ENCODE assay signal across 21 cellular contexts in the genomic region with DNA sequence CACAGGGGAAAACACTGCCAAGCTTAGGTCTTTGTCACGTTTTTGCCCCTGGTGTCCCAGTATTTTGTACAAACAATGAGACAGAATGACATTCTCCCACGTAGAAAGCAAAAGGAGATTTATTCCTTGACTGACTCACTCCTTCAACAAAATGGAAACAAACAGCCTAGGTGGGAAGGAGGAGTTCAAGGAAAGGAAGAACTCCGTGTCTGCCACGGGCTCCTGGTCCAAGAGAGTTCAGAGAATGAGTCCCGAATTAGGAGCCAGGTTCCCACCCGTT. TPM values are rescaled to one million over a fixed set of nuclear protein-coding genes. Genes with fewer than 3 reads are reported as not detected.
A peak's percentile ranks its signal among the peaks of the same experiment; 100 is the strongest.
DNase-seq lines count a peak whose midpoint lies in the region; ATAC-seq, FAIRE-seq and TF ChIP-seq lines count a peak whose summit lies in the region.
"Had no signal": no experiment of that assay in that cellular context is flagged by ENCODE, and none has a peak within 500 bp of the region (broad histone marks: within the 10 kb centered on the region; RNA-seq: fewer than 3 reads in every experiment).

No MANE protein-coding gene starts in this region.

- POLR2A ChIA-PET in CD4-positive, alpha-beta T cell (lab: Charles Lee), result interaction anchor here (2.4 kb wide), 1 partner anchor 11 kb away, joined by 12 read pairs; no protein-coding TSS in a partner anchor

- no peaks in the 10 kb centered on the region for H3K27me3 ChIP-seq in CD4-positive, alpha-beta T cell (ENCODE audit: control insufficient read depth, insufficient read depth, low read length)
- H3K27me3 ChIP-seq in adipocyte (replicated peaks; ENCODE audit: control insufficient read depth, insufficient read depth, low read length) (no peaks in the 10 kb centered on the region), small intestine (ENCODE audit: control insufficient read depth in 2 of 2, insufficient read depth in 2 of 2, low read length in 2 of 2) (no peaks in the 10 kb centered on the region)
- H3K27me3 ChIP-seq: adrenal gland, right lobe of liver had no signal

- 13 to 61% (median 30%) methylated on average over 6 of the region's 6 CpGs for WGBS in small intestine, 3 donors

- peaks cover 96% of the 10 kb centered on the region for H3K36me3 Mint-ChIP-seq in CD4-positive, alpha-beta T cell (ENCODE audit: low read depth)
- H3K36me3 Mint-ChIP-seq in memory B cell, result peaks cover 49% of the 10 kb centered on the region

- H3K4me1 ChIP-seq in adipocyte (ENCODE audit: control insufficient read depth, insufficient read depth, low read length) (peaks cover 55% of the 10 kb centered on the region), small intestine (ENCODE audit: control insufficient read depth in 2 of 2, insufficient read depth in 1 of 2, low read depth in 1 of 2, low read length in 1 of 2) (peaks cover 9 to 33% of the 10 kb centered on the region in 2 donors)

- CTCF ChIA-PET in CD4-positive, alpha-beta T cell (lab: Charles Lee), result interaction anchor here (0.7 to 1.2 kb wide), 2 partner anchors 10 to 740 kb away, joined by 3 read pairs; no protein-coding TSS in a partner anchor

- H3K27ac ChIP-seq in CD4-positive, alpha-beta T cell (ENCODE audit: low read depth, low read length), result no peak overlapping the region
- H3K27ac ChIP-seq in small intestine (ENCODE audit: low read depth in 1 of 2, low read length in 1 of 2), result peak overlapping the region; percentile 59 to 65
- H3K27ac ChIP-seq: adrenal gland; BLaER1 treated with 17β-estradiol and CSF1 and Interleukin-3, amounts not matched to agents 10 nM and 100 nM; right lobe of liver had no signal

- peak overlapping the region; percentile 45 for H3K27ac Mint-ChIP-seq in CD4-positive, alpha-beta T cell
- H3K27ac Mint-ChIP-seq in memory B cell, result peak overlapping the region; percentile 8

- ATAC-seq in CD4-positive, alpha-beta T cell (ENCODE audit: poor library complexity), result no peak
- no peak for ATAC-seq in memory B cell (ENCODE audit: low read depth)
- no peak for ATAC-seq in left lobe of liver
- no peak for ATAC-seq in HG03521 (IDR thresholded peaks at IDR 0.05; ENCODE audit: unreplicated experiment)
- ATAC-seq: GM12878, right lobe of liver had no signal

- H3K4me3 Mint-ChIP-seq in CD4-positive, alpha-beta T cell, result no peak overlapping the region
- H3K4me3 Mint-ChIP-seq in memory B cell, result no peak overlapping the region

- H3K4me3 ChIP-seq in adipocyte (ENCODE audit: low read length) (peak overlapping the region; percentile 61), small intestine (ENCODE audit: low read depth in 1 of 2, low read length in 2 of 2) (no peak overlapping the region)
- H3K4me3 ChIP-seq: adrenal gland; BLaER1 treated with 17β-estradiol and CSF1 and Interleukin-3, amounts not matched to agents 10 nM and 100 nM; GM12878; right lobe of liver had no signal

- no peak for TF ChIP-seq CTCF in CD4-positive, alpha-beta T cell (IDR thresholded peaks at IDR 0.05)

- no peak for FAIRE-seq in small intestine (lab: Jason Lieb, UNC)
- FAIRE-seq: A204.1, GM12878, keratinocyte had no signal

- peak overlapping the region; percentile 50 for H3K9ac ChIP-seq in adipocyte (ENCODE audit: low read length)
- H3K9ac ChIP-seq: BLaER1 treated with 17β-estradiol and CSF1 and Interleukin-3, amounts not matched to agents 10 nM and 100 nM had no signal

- peaks cover 43% of the 10 kb centered on the region for H3K36me3 ChIP-seq in adipocyte (ENCODE audit: control insufficient read depth, insufficient read depth, low read length, severe bottlenecking)
- peaks cover 0 to 15% of the 10 kb centered on the region in 2 donors for H3K36me3 ChIP-seq in small intestine (ENCODE audit: control insufficient read depth in 2 of 2, insufficient read depth in 2 of 2, low read length in 2 of 2)

- H3K9me3 Mint-ChIP-seq in CD4-positive, alpha-beta T cell, result no peaks in the 10 kb centered on the region
- H3K9me3 Mint-ChIP-seq in memory B cell, result no peaks in the 10 kb centered on the region

- H3K27me3 Mint-ChIP-seq in CD4-positive, alpha-beta T cell, result no peaks in the 10 kb centered on the region
- no peaks in the 10 kb centered on the region for H3K27me3 Mint-ChIP-seq in memory B cell

- H3K9me3 ChIP-seq in CD4-positive, alpha-beta T cell (ENCODE audit: control insufficient read depth, low read length), result no peaks in the 10 kb centered on the region
- no peaks in the 10 kb centered on the region for H3K9me3 ChIP-seq in adipocyte (ENCODE audit: control insufficient read depth, low read length)
- no peaks in the 10 kb centered on the region for H3K9me3 ChIP-seq in small intestine (ENCODE audit: control insufficient read depth, low read depth)
- H3K9me3 ChIP-seq: adrenal gland; BLaER1 treated with 17β-estradiol and CSF1 and Interleukin-3, amounts not matched to agents 10 nM and 100 nM; right lobe of liver had no signal

- intact Hi-C loops in CD4-positive, alpha-beta T cell (cut with DNase I, micrococcal nuclease), result no loop called here

- DNase-seq in CD4-positive, alpha-beta T cell, result no peak
- DNase-seq in adipocyte (ENCODE audit: low read depth) (no peak), memory B cell (ENCODE audit: low spot score in 2 of 2) (no peak), small intestine (no peak), left lobe of liver (ENCODE audit: low spot score) (no peak), NCI-H1417 treated with DMSO at 0.1 percent for 48 hours (lab: John Stamatoyannopoulos, UW) (no peak), DMS53 treated with DMSO at 0.1 percent for 48 hours (lab: John Stamatoyannopoulos, UW; ENCODE audit: unreplicated experiment) (no peak)
- DNase-seq: activated effector memory CD4-positive, alpha-beta T cell treated with anti-CD3 and anti-CD28 coated beads, Interleukin-2, amount 50 U/mL, for 16 hours; adrenal gland; effector CD4-positive, alpha-beta T cell; GF-D8; midbrain; NCI-H146; stimulated activated CD4-positive, alpha-beta T cell treated with anti-CD3 and anti-CD28 coated beads, Interleukin-2, amount 100 ng/mL, for 24 hours; T-helper 2 cell had no signal

- H3K4me1 Mint-ChIP-seq in CD4-positive, alpha-beta T cell (ENCODE audit: low read depth), result peaks cover 98% of the 10 kb centered on the region
- peaks cover 75% of the 10 kb centered on the region for H3K4me1 Mint-ChIP-seq in memory B cell

RNA-seq across cellular contexts. Expression of a gene that starts 8.1 kb away (rescaled TPM):
- total RNA-seq in CD4-positive, alpha-beta T cell, result 100 to 1,000 TPM; 159 to 167 TPM
- polyA plus RNA-seq in small intestine, result 10 to 100 TPM; 14.3 to 22.2 (median 14.6) TPM
- total RNA-seq in left lobe of liver, result 7.0 TPM

Comparison
In these comparisons a context has a peak if more than half of its experiments do, and no peak if none do; other contexts are left out.
1. RNA of a gene that starts 8.1 kb away (total RNA-seq): 159 to 167 TPM in CD4-positive, alpha-beta T cell; 7.0 TPM in left lobe of liver (single experiment); every median in the first group is over 10 times any median in the second.